8 cellular contexts compared by ENCODE assay signal in genomic region chr16:66751992-66752322, GRCh38. TPM values are rescaled to one million over a fixed set of nuclear protein-coding genes. Genes with fewer than 3 reads are reported as not detected.
DNase-seq lines count a peak whose midpoint lies in the region; ATAC-seq and TF ChIP-seq lines count a peak whose summit lies in the region.

No MANE protein-coding gene starts in this region.

- peak overlapping the region; percentile 82 to 95 (median 94) for H3K27ac Mint-ChIP-seq in brain

- H3K27me3 Mint-ChIP-seq in brain, result peaks cover 6% of the 10 kb centered on the region

- H3K27me3 ChIP-seq in muscle layer of colon (ENCODE audit: control insufficient read depth in 1 of 2, insufficient read depth in 2 of 2, low read length in 2 of 2), result no peaks in the 10 kb centered on the region

- H3K9ac ChIP-seq in muscle layer of colon (ENCODE audit: low read length), result peak overlapping the region; percentile 28

- ATAC-seq in HG03175 (IDR thresholded peaks at IDR 0.05; ENCODE audit: unreplicated experiment) (no peak), HG02973 (IDR thresholded peaks at IDR 0.05; ENCODE audit: unreplicated experiment) (no peak), HG03354 (IDR thresholded peaks at IDR 0.05; ENCODE audit: poor library complexity, severe bottlenecking, unreplicated experiment) (no peak)

- DNase-seq in HFF-Myc (ENCODE audit: extremely low read depth, low read depth) (no peak), NCI-H146 treated with DMSO at 0.1 percent for 48 hours (lab: John Stamatoyannopoulos, UW; ENCODE audit: unreplicated experiment) (no peak)

- H3K36me3 Mint-ChIP-seq in brain, result peaks cover 33% of the 10 kb centered on the region

- peak overlapping the region; percentile 83 to 91 (median 87) for H3K4me3 Mint-ChIP-seq in brain

- H3K4me3 ChIP-seq in HFF-Myc (replicated peaks; ENCODE audit: low read depth, low read length) (peak overlapping the region; percentile 96; the same call in 1 of the 2 replicates), muscle layer of colon (ENCODE audit: low read depth in 1 of 2, low read length in 2 of 2) (peak overlapping the region; percentile 34 to 44)

- H3K27ac ChIP-seq in 22Rv1 (peak overlapping the region; percentile 77), muscle layer of colon (ENCODE audit: low read depth, low read length) (peak overlapping the region; percentile 27)

- H3K9me3 ChIP-seq in muscle layer of colon (ENCODE audit: low read length), result no peaks in the 10 kb centered on the region

- peaks cover 30% of the 10 kb centered on the region for H3K36me3 ChIP-seq in muscle layer of colon (ENCODE audit: insufficient read depth, low read length)

- peaks cover 48% of the 10 kb centered on the region for H3K4me1 Mint-ChIP-seq in brain

- H3K9me3 Mint-ChIP-seq in brain, result peaks cover 0 to 5% (median 0%) of the 10 kb centered on the region in 5 experiments

- H3K4me1 ChIP-seq in muscle layer of colon (ENCODE audit: insufficient read depth, low read length), result peaks cover 23% of the 10 kb centered on the region

- TF ChIP-seq CTCF in 22Rv1 (IDR thresholded peaks at IDR 0.05) (peak; percentile 81), HFF-Myc (IDR thresholded peaks at IDR 0.05; ENCODE audit: low read depth, low read length, missing control alignments) (no peak), brain (conservative IDR thresholded peaks at IDR 0.05) (peak in 1 of 2 experiments; percentile 39)

RNA-seq across cellular contexts. Expression of gene DYNC1LI2, which starts 0.5 kb away (rescaled TPM):
- 114 TPM for polyA plus RNA-seq in brain (ENCODE audit: insufficient read depth, low read depth, low replicate concordance)

RNA-seq across cellular contexts. Expression of gene TERB1, which starts 49.4 kb away (rescaled TPM):
- not detected for polyA plus RNA-seq in brain (ENCODE audit: insufficient read depth, low read depth, low replicate concordance)

RNA-seq across cellular contexts. Expression of gene CMTM4, which starts 55.4 kb away (rescaled TPM):
- polyA plus RNA-seq in brain (ENCODE audit: insufficient read depth, low read depth, low replicate concordance), result 34.3 TPM
